Comparison of ENCODE assay signal across 16 cellular contexts in the genomic region with DNA sequence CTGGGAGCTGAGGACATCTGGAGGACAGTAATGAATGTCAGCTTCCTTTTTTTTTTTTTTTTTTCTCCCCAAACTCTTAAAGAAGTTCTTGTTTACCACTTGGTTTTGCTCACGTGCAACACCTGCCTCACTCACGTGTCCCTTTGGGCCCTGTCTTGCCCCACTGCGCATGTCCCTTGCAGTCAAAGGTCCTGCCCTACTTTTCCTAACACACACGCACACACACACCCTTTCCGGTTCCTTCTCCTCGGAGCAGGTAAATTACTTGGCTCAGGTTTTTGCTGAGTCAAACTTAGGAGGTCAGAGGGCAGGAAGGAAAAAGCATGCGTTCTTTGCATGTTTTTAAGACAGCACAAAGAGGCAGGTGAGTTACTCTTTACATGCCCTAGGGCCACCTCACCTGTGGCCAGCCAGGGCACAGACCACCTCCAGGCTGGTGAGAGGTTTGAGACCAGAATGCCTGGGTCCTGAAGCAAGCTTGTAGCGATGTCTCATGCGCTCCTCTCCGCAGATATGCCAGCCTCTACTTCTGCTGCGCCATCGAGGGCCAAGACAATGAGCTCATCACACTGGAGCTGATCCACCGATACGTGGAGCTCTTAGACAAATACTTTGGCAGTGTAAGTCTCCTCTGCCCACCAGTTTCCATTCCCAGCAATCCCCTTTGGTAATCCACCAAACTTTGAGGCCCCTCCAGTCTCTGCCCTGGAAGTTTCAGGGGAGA. TPM values are rescaled to one million over a fixed set of nuclear protein-coding genes. Genes with fewer than 3 reads are reported as not detected.
DNase-seq lines count a peak whose midpoint lies in the region; ATAC-seq and TF ChIP-seq lines count a peak whose summit lies in the region.
"Had no signal": no experiment of that assay in that cellular context is flagged by ENCODE, and none has a peak within 500 bp of the region (broad histone marks: within the 10 kb centered on the region; RNA-seq: fewer than 3 reads in every experiment).

No MANE protein-coding gene starts in this region.

- POLR2A ChIA-PET in naive thymus-derived CD8-positive, alpha-beta T cell (lab: Charles Lee): interaction anchor here (0.6 to 1.1 kb wide), 4 partner anchors 13 to 993 kb away, joined by 3 to 7 read pairs (median 4); a partner anchor contains a TSS

- no peaks in the 10 kb centered on the region for H3K9me3 ChIP-seq in RWPE2 (ENCODE audit: severe bottlenecking)
- H3K9me3 ChIP-seq: left ventricle myocardium inferior had no signal

- H3K27ac Mint-ChIP-seq in natural killer cell: no peak overlapping the region
- H3K27ac Mint-ChIP-seq in natural killer cell treated with Interleukin-12 subunit alpha and Interleukin-12 subunit beta and Interleukin-15 and Interleukin-18, amount 100 ng/mL, for 72 hours: no peak overlapping the region
- no peak overlapping the region for H3K27ac Mint-ChIP-seq in naive thymus-derived CD8-positive, alpha-beta T cell
- H3K27ac Mint-ChIP-seq: stimulated activated naive CD8-positive, alpha-beta T cell treated with anti-CD3 and anti-CD28 coated beads, Interleukin-15, amount 100 ng/mL, for 72 hours had no signal

- peak overlapping the region; percentile 13 for H3K4me3 Mint-ChIP-seq in natural killer cell
- H3K4me3 Mint-ChIP-seq in natural killer cell treated with Interleukin-12 subunit alpha and Interleukin-12 subunit beta and Interleukin-15 and Interleukin-18, amount 100 ng/mL, for 72 hours: no peak overlapping the region
- H3K4me3 Mint-ChIP-seq in naive thymus-derived CD8-positive, alpha-beta T cell: peak overlapping the region in 1 of 10 donors; percentile 28
- H3K4me3 Mint-ChIP-seq: activated CD4-positive, alpha-beta memory T cell treated with anti-CD3 and anti-CD28 coated beads, Interleukin-2, amount 10 ng/mL, durations not matched to agents 7 days and 5 days; stimulated activated naive CD8-positive, alpha-beta T cell treated with anti-CD3 and anti-CD28 coated beads, Interleukin-15, amount 100 ng/mL, for 72 hours had no signal

- H3K4me3 ChIP-seq in RWPE2 (ENCODE audit: severe bottlenecking): no peak overlapping the region
- H3K4me3 ChIP-seq: left ventricle myocardium inferior had no signal

- no peaks in the 10 kb centered on the region for H3K36me3 Mint-ChIP-seq in natural killer cell
- no peaks in the 10 kb centered on the region for H3K36me3 Mint-ChIP-seq in natural killer cell treated with Interleukin-12 subunit alpha and Interleukin-12 subunit beta and Interleukin-15 and Interleukin-18, amount 100 ng/mL, for 72 hours
- peaks cover 0 to 29% (median 9%) of the 10 kb centered on the region in 3 donors for H3K36me3 Mint-ChIP-seq in naive thymus-derived CD8-positive, alpha-beta T cell

- H3K27me3 ChIP-seq in RWPE2 (ENCODE audit: insufficient read depth, poor library complexity, severe bottlenecking): no peaks in the 10 kb centered on the region

- TF ChIP-seq CTCF in natural killer cell (IDR thresholded peaks at IDR 0.05): no peak
- TF ChIP-seq CTCF in RWPE2 (IDR thresholded peaks at IDR 0.05; ENCODE audit: poor library complexity, severe bottlenecking): no peak

- peak overlapping the region; percentile 77 for H3K27ac ChIP-seq in RWPE2 (ENCODE audit: poor library complexity, severe bottlenecking)
- H3K27ac ChIP-seq: left ventricle myocardium inferior had no signal

- H3K9me3 Mint-ChIP-seq in natural killer cell: no peaks in the 10 kb centered on the region
- no peaks in the 10 kb centered on the region for H3K9me3 Mint-ChIP-seq in natural killer cell treated with Interleukin-12 subunit alpha and Interleukin-12 subunit beta and Interleukin-15 and Interleukin-18, amount 100 ng/mL, for 72 hours
- H3K9me3 Mint-ChIP-seq in naive thymus-derived CD8-positive, alpha-beta T cell: no peaks in the 10 kb centered on the region
- H3K9me3 Mint-ChIP-seq: activated CD4-positive, alpha-beta memory T cell treated with anti-CD3 and anti-CD28 coated beads, Interleukin-2, amount 10 ng/mL, durations not matched to agents 7 days and 5 days had no signal

- intact Hi-C loops in natural killer cell (cut with micrococcal nuclease): no loop called here

- peaks cover 50% of the 10 kb centered on the region for H3K36me3 ChIP-seq in RWPE2 (ENCODE audit: low read depth)

- ATAC-seq in natural killer cell (no peak), RWPE2 (ENCODE audit: low read depth) (peak; percentile 37; the same call in 2 of the 3 replicates), GM21529 (IDR thresholded peaks at IDR 0.05; ENCODE audit: unreplicated experiment) (no peak)
- no peak for ATAC-seq in natural killer cell treated with Interleukin-12 subunit alpha and Interleukin-12 subunit beta and Interleukin-15 and Interleukin-18, amount 100 ng/mL, for 72 hours
- ATAC-seq in naive thymus-derived CD8-positive, alpha-beta T cell: no peak
- ATAC-seq: SK-N-SH treated with all-trans-retinoic acid at 6 μM for 48 hours; stimulated activated naive CD8-positive, alpha-beta T cell treated with anti-CD3 and anti-CD28 coated beads, Interleukin-15, amount 100 ng/mL, for 72 hours had no signal

- DNase-seq in natural killer cell: no peak
- DNase-seq in natural killer cell treated with Interleukin-12 subunit alpha and Interleukin-12 subunit beta and Interleukin-15 and Interleukin-18, amount 100 ng/mL, for 72 hours (ENCODE audit: low spot score): no peak
- DNase-seq in RWPE2 (ENCODE audit: low spot score): no peak
- peak; percentile 78 for DNase-seq in islet precursor cell
- no peak for DNase-seq in occipital lobe (lab: John Stamatoyannopoulos, UW)
- no peak for DNase-seq in stimulated activated CD4-positive, alpha-beta T cell treated with anti-CD3 and anti-CD28 coated beads, Interleukin-4, amount 100 ng/mL, for 24 hours
- no peak for DNase-seq in naive thymus-derived CD8-positive, alpha-beta T cell
- DNase-seq: activated CD4-positive, alpha-beta memory T cell treated with anti-CD3 and anti-CD28 coated beads, Interleukin-2, amount 10 ng/mL, durations not matched to agents 7 days and 5 days; cerebellar nuclear complex; GOT3; left ventricle myocardium inferior; NCI-H526; stimulated activated naive CD8-positive, alpha-beta T cell treated with anti-CD3 and anti-CD28 coated beads, Interleukin-15, amount 100 ng/mL, for 72 hours had no signal

- H3K27me3 Mint-ChIP-seq in natural killer cell (ENCODE audit: low read depth in 2 of 2): peaks cover 0 to 9% of the 10 kb centered on the region in 2 donors
- peaks cover 0 to 5% of the 10 kb centered on the region in 2 donors for H3K27me3 Mint-ChIP-seq in natural killer cell treated with Interleukin-12 subunit alpha and Interleukin-12 subunit beta and Interleukin-15 and Interleukin-18, amount 100 ng/mL, for 72 hours
- H3K27me3 Mint-ChIP-seq in naive thymus-derived CD8-positive, alpha-beta T cell: peaks cover 0 to 8% (median 1%) of the 10 kb centered on the region in 5 donors

- peaks cover 6 to 11% of the 10 kb centered on the region in 2 donors for H3K4me1 Mint-ChIP-seq in natural killer cell
- H3K4me1 Mint-ChIP-seq in natural killer cell treated with Interleukin-12 subunit alpha and Interleukin-12 subunit beta and Interleukin-15 and Interleukin-18, amount 100 ng/mL, for 72 hours (ENCODE audit: low read depth in 2 of 2): peaks cover 9 to 14% of the 10 kb centered on the region in 2 donors
- H3K4me1 Mint-ChIP-seq in naive thymus-derived CD8-positive, alpha-beta T cell: peaks cover 10 to 16% (median 14%) of the 10 kb centered on the region in 4 donors

- H3K4me1 ChIP-seq in RWPE2 (ENCODE audit: insufficient read depth, poor library complexity, severe bottlenecking): peaks cover 26% of the 10 kb centered on the region

RNA-seq across cellular contexts. Expression of a gene that starts 2.8 kb away (rescaled TPM):
- total RNA-seq in natural killer cell: 1 to 10 TPM; 4.3 to 7.0 (median 5.0) TPM
- 10 to 100 TPM; 30.9 to 39.4 TPM for total RNA-seq in natural killer cell treated with Interleukin-12 subunit alpha and Interleukin-12 subunit beta and Interleukin-15 and Interleukin-18, amount 100 ng/mL, for 72 hours
- 93.4 TPM for total RNA-seq in occipital lobe
- 1 to 10 TPM; 8.0 to 9.9 TPM for total RNA-seq in naive thymus-derived CD8-positive, alpha-beta T cell
- polyA plus RNA-seq in naive thymus-derived CD8-positive, alpha-beta T cell: 1 to 10 TPM; 3.3 to 4.6 (median 3.8) TPM

RNA-seq across cellular contexts. Expression of a gene that starts 8.3 kb away (rescaled TPM):
- total RNA-seq in natural killer cell: not detected
- total RNA-seq in natural killer cell treated with Interleukin-12 subunit alpha and Interleukin-12 subunit beta and Interleukin-15 and Interleukin-18, amount 100 ng/mL, for 72 hours: under 1 TPM in 1 of 2 donors, not detected in 1; 0.31 TPM
- total RNA-seq in occipital lobe: 9.7 TPM
- not detected for total RNA-seq in naive thymus-derived CD8-positive, alpha-beta T cell
- not detected for polyA plus RNA-seq in naive thymus-derived CD8-positive, alpha-beta T cell
- total RNA-seq: left ventricle myocardium inferior, myocyte had no signal

RNA-seq across cellular contexts. Expression of a gene that starts 23.1 kb away (rescaled TPM):
- total RNA-seq in natural killer cell (not detected), occipital lobe (1.2 TPM)
- not detected for total RNA-seq in natural killer cell treated with Interleukin-12 subunit alpha and Interleukin-12 subunit beta and Interleukin-15 and Interleukin-18, amount 100 ng/mL, for 72 hours
- not detected for total RNA-seq in naive thymus-derived CD8-positive, alpha-beta T cell
- not detected for polyA plus RNA-seq in naive thymus-derived CD8-positive, alpha-beta T cell
- total RNA-seq: activated CD4-positive, alpha-beta memory T cell treated with anti-CD3 and anti-CD28 coated beads, Interleukin-2, amount 10 ng/mL, durations not matched to agents 7 days and 5 days; left ventricle myocardium inferior; myocyte had no signal

RNA-seq across cellular contexts. Expression of a gene that starts 30.1 kb away (rescaled TPM):
- 1 to 10 TPM in 2 of 3 donors, under 1 TPM in 1; 0.48 to 5.5 (median 1.1) TPM for total RNA-seq in natural killer cell
- not detected for total RNA-seq in natural killer cell treated with Interleukin-12 subunit alpha and Interleukin-12 subunit beta and Interleukin-15 and Interleukin-18, amount 100 ng/mL, for 72 hours
- total RNA-seq in occipital lobe: 0.78 TPM
- under 1 TPM in 1 of 2 experiments, not detected in 1; 0.11 TPM for total RNA-seq in naive thymus-derived CD8-positive, alpha-beta T cell
- polyA plus RNA-seq in naive thymus-derived CD8-positive, alpha-beta T cell: not detected

RNA-seq across cellular contexts. Expression of a gene that starts 43.8 kb away (rescaled TPM):
- total RNA-seq in natural killer cell: not detected
- total RNA-seq in natural killer cell treated with Interleukin-12 subunit alpha and Interleukin-12 subunit beta and Interleukin-15 and Interleukin-18, amount 100 ng/mL, for 72 hours: not detected
- total RNA-seq in occipital lobe: not detected
- total RNA-seq in naive thymus-derived CD8-positive, alpha-beta T cell: not detected
- not detected for polyA plus RNA-seq in naive thymus-derived CD8-positive, alpha-beta T cell
- total RNA-seq: activated CD4-positive, alpha-beta memory T cell treated with anti-CD3 and anti-CD28 coated beads, Interleukin-2, amount 10 ng/mL, durations not matched to agents 7 days and 5 days; left ventricle myocardium inferior; myocyte had no signal
